30 cellular contexts compared by ENCODE assay signal in genomic region chr6:169802790-169803189, GRCh38. TPM values are rescaled to one million over a fixed set of nuclear protein-coding genes. Genes with fewer than 3 reads are reported as not detected.
DNase-seq lines count a peak whose midpoint lies in the region; ATAC-seq, FAIRE-seq and TF ChIP-seq lines count a peak whose summit lies in the region.
"Had no signal": no experiment of that assay in that cellular context is flagged by ENCODE, and none has a peak within 500 bp of the region (broad histone marks: within the 10 kb centered on the region; RNA-seq: fewer than 3 reads in every experiment).

No MANE protein-coding gene starts in this region.

- no peak overlapping the region for H3K56ac ChIP-seq in H1 (replicated peaks; ENCODE audit: insufficient read length, low read depth, low read length)

- no peak overlapping the region for H2AK5ac ChIP-seq in H1 (ENCODE audit: low read depth, low read length)

- H2BK5ac ChIP-seq in H1 (ENCODE audit: low read depth, low read length): no peak overlapping the region

- no peak overlapping the region for H3K18ac ChIP-seq in H1 (ENCODE audit: extremely low read depth, low read length)

- no peak overlapping the region for H4K8ac ChIP-seq in H1 (ENCODE audit: extremely low read depth, insufficient read depth, low read length)

- no peak overlapping the region for H2BK20ac ChIP-seq in H1 (ENCODE audit: low read length)

- H3K14ac ChIP-seq in H1 (ENCODE audit: insufficient read length): no peak overlapping the region

- H3K4me1 ChIP-seq in H1 (replicated peaks in 1 of 4; ENCODE audit: control insufficient read depth in 3 of 4, insufficient read depth in 4 of 4, low read length in 3 of 4): peaks cover 0 to 10% (median 2%) of the 10 kb centered on the region in 4 experiments; a peak in 4 of 7 replicates
- H3K4me1 ChIP-seq: Peyer's patch had no signal

- H3K9me3 Mint-ChIP-seq in T-helper 2 cell treated with Interferon-gamma antibody and Interleukin-4, amounts not matched to agents 5 μg/mL and 100 μg/mL, for 36 hours: no peaks in the 10 kb centered on the region
- H3K9me3 Mint-ChIP-seq in stimulated activated effector memory CD8-positive, alpha-beta T cell treated with anti-CD3 and anti-CD28 coated beads, Interleukin-12 subunit alpha, Interleukin-12 subunit beta, amount 100 ng/mL, for 72 hours: no peaks in the 10 kb centered on the region
- H3K9me3 Mint-ChIP-seq: CD14-positive monocyte, nephron had no signal

- H3K79me2 ChIP-seq in H1 (ENCODE audit: control insufficient read depth in 1 of 2, insufficient read depth in 2 of 2, low read length in 2 of 2): no peaks in the 10 kb centered on the region

- no peak overlapping the region for H3K9ac ChIP-seq in H1 (replicated peaks in 1 of 4; ENCODE audit: extremely low read depth in 1 of 4, low read depth in 3 of 4, low read length in 3 of 4)

- no peak overlapping the region for H4K91ac ChIP-seq in H1 (replicated peaks; ENCODE audit: insufficient read length, low read length)

- no peak for TF ChIP-seq CTCF in H1 (IDR thresholded peaks at IDR 0.05; ENCODE audit: control extremely low read depth in 1 of 3, insufficient read depth in 1 of 3, low read depth in 1 of 3, low read length in 3 of 3)
- TF ChIP-seq CTCF in GM10266 (IDR thresholded peaks at IDR 0.05; ENCODE audit: control insufficient read depth, insufficient read depth, low read depth, missing control alignments): no peak

- no peak for TF ChIP-seq RAD21 in H1 (IDR thresholded peaks at IDR 0.05 in 1 of 2, conservative IDR thresholded peaks at IDR 0.05 in 1 of 2; ENCODE audit: low read depth in 2 of 2, low read length in 2 of 2)

- H3K4me1 Mint-ChIP-seq in T-helper 2 cell treated with Interferon-gamma antibody and Interleukin-4, amounts not matched to agents 5 μg/mL and 100 μg/mL, for 36 hours (ENCODE audit: low read depth): peaks cover 42% of the 10 kb centered on the region
- peaks cover 51% of the 10 kb centered on the region for H3K4me1 Mint-ChIP-seq in stimulated activated effector memory CD8-positive, alpha-beta T cell treated with anti-CD3 and anti-CD28 coated beads, Interleukin-12 subunit alpha, Interleukin-12 subunit beta, amount 100 ng/mL, for 72 hours

- no peak overlapping the region for H3K27ac Mint-ChIP-seq in T-helper 2 cell treated with Interferon-gamma antibody and Interleukin-4, amounts not matched to agents 5 μg/mL and 100 μg/mL, for 36 hours
- H3K27ac Mint-ChIP-seq in stimulated activated effector memory CD8-positive, alpha-beta T cell treated with anti-CD3 and anti-CD28 coated beads, Interleukin-12 subunit alpha, Interleukin-12 subunit beta, amount 100 ng/mL, for 72 hours: no peak overlapping the region
- H3K27ac Mint-ChIP-seq: activated CD4-positive, alpha-beta T cell treated with anti-CD3 and anti-CD28 coated beads for 36 hours; activated naive CD8-positive, alpha-beta T cell; CD14-positive monocyte had no signal

- H3K23me2 ChIP-seq in H1 (ENCODE audit: low read depth, low read length): no peaks in the 10 kb centered on the region

- POLR2A ChIA-PET in H1 (lab: Charles Lee; ENCODE audit: partially characterized antibody): no interaction called here

- no peaks in the 10 kb centered on the region for H3K36me3 Mint-ChIP-seq in T-helper 2 cell treated with Interferon-gamma antibody and Interleukin-4, amounts not matched to agents 5 μg/mL and 100 μg/mL, for 36 hours (ENCODE audit: low read depth)
- no peaks in the 10 kb centered on the region for H3K36me3 Mint-ChIP-seq in stimulated activated effector memory CD8-positive, alpha-beta T cell treated with anti-CD3 and anti-CD28 coated beads, Interleukin-12 subunit alpha, Interleukin-12 subunit beta, amount 100 ng/mL, for 72 hours
- H3K36me3 Mint-ChIP-seq: activated naive CD8-positive, alpha-beta T cell; CD14-positive monocyte had no signal

- H3K27ac ChIP-seq in H1 (ENCODE audit: low read depth, low read length): no peak overlapping the region
- H3K27ac ChIP-seq: lower lobe of right lung, Peyer's patch, suprapubic skin, upper lobe of right lung, VCaP had no signal

- peaks cover 69% of the 10 kb centered on the region for H3K27me3 Mint-ChIP-seq in T-helper 2 cell treated with Interferon-gamma antibody and Interleukin-4, amounts not matched to agents 5 μg/mL and 100 μg/mL, for 36 hours (ENCODE audit: low read depth)

- H3K36me3 ChIP-seq in MG63: no peaks in the 10 kb centered on the region
- H3K36me3 ChIP-seq in H1 (ENCODE audit: control insufficient read depth in 2 of 4, insufficient read depth in 4 of 4, low read length in 3 of 4): no peaks in the 10 kb centered on the region
- H3K36me3 ChIP-seq: lower lobe of right lung, Peyer's patch, suprapubic skin, upper lobe of right lung had no signal

- no peaks in the 10 kb centered on the region for H3K79me1 ChIP-seq in H1 (ENCODE audit: low read depth, low read length)

- CTCF ChIA-PET in H1 (lab: Charles Lee; ENCODE audit: partially characterized antibody): interaction anchor here (0.7 to 5.6 kb wide), 5 partner anchors 10 to 169 kb away, joined by 3 to 64 read pairs (median 4); no protein-coding TSS in a partner anchor

- H3K27me3 ChIP-seq in MG63 (peaks cover 3% of the 10 kb centered on the region; the same call in 1 of the 2 replicates), H1 (replicated peaks in 1 of 4; ENCODE audit: control insufficient read depth in 3 of 4, extremely low read depth in 1 of 4, insufficient read depth in 3 of 4, low read length in 3 of 4) (peaks cover 0 to 3% (median 1%) of the 10 kb centered on the region in 4 experiments; a peak in 2 of 7 replicates)
- H3K27me3 ChIP-seq: Peyer's patch, upper lobe of right lung had no signal

- TF ChIP-seq POLR2A in H1 (IDR thresholded peaks at IDR 0.05; ENCODE audit: control extremely low read depth in 1 of 2, low read depth in 2 of 2, low read length in 2 of 2): no peak

- FAIRE-seq in H1 (lab: Jason Lieb, UNC): no peak
- FAIRE-seq: colon, D721Med, GM12878 had no signal

- no peak overlapping the region for H3K4ac ChIP-seq in H1 (replicated peaks; ENCODE audit: insufficient read length, low read depth, low read length)

- H2BK15ac ChIP-seq in H1 (ENCODE audit: low read length): no peak overlapping the region

- H2BK120ac ChIP-seq in H1 (replicated peaks; ENCODE audit: low read depth, low read length): no peak overlapping the region

- H4K20me1 ChIP-seq in H1 (replicated peaks in 1 of 2; ENCODE audit: control insufficient read depth in 1 of 2, insufficient read depth in 2 of 2, low read length in 2 of 2): no peaks in the 10 kb centered on the region

- H4K5ac ChIP-seq in H1 (ENCODE audit: insufficient read length, low read depth, low read length): no peak overlapping the region

- ATAC-seq in stimulated activated effector memory CD8-positive, alpha-beta T cell treated with anti-CD3 and anti-CD28 coated beads, Interleukin-12 subunit alpha, Interleukin-12 subunit beta, amount 100 ng/mL, for 72 hours: no peak
- ATAC-seq: lower lobe of right lung, upper lobe of right lung had no signal

- H3K4me2 ChIP-seq in H1 (ENCODE audit: insufficient read depth in 1 of 2, low read depth in 2 of 2, low read length in 2 of 2): no peak overlapping the region

- H3K23ac ChIP-seq in H1 (ENCODE audit: insufficient read length): no peak overlapping the region

- no peak for TF ChIP-seq EP300 in H1 (IDR thresholded peaks at IDR 0.05; ENCODE audit: borderline replicate concordance in 1 of 2, low read depth in 2 of 2, low read length in 2 of 2)

- 94% methylated on average over 9 of the region's 9 CpGs; no CpG with 5 or more reads in 1 of the 2 experiments for WGBS in H1 (ENCODE audit: extremely low coverage in 1 of 2, insufficient coverage in 1 of 2, insufficient read length in 1 of 2, insufficient replicate concordance in 2 of 2, low coverage in 1 of 2, low lambda C conversion rate in 2 of 2, missing lambda C conversion rate in 1 of 2), 2 experiments

- H3K4me3 ChIP-seq in MG63: no peak overlapping the region
- H3K4me3 ChIP-seq in H1 (ENCODE audit: extremely low read depth in 1 of 4, insufficient read depth in 2 of 4, low read depth in 3 of 4, low read length in 4 of 4): no peak overlapping the region
- H3K4me3 ChIP-seq: GM12878, lower lobe of right lung, Peyer's patch, suprapubic skin, upper lobe of right lung had no signal

- peak overlapping the region; percentile 27 for H3K4me3 Mint-ChIP-seq in T-helper 2 cell treated with Interferon-gamma antibody and Interleukin-4, amounts not matched to agents 5 μg/mL and 100 μg/mL, for 36 hours
- H3K4me3 Mint-ChIP-seq in stimulated activated effector memory CD8-positive, alpha-beta T cell treated with anti-CD3 and anti-CD28 coated beads, Interleukin-12 subunit alpha, Interleukin-12 subunit beta, amount 100 ng/mL, for 72 hours: peak overlapping the region; percentile 2
- H3K4me3 Mint-ChIP-seq: activated CD4-positive, alpha-beta T cell treated with anti-CD3 and anti-CD28 coated beads for 36 hours; CD14-positive monocyte; nephron had no signal

- H3K9me3 ChIP-seq in MG63 (no peaks in the 10 kb centered on the region), H1 (ENCODE audit: insufficient read depth in 2 of 2, low read depth in 1 of 2, low read length in 1 of 2) (no peaks in the 10 kb centered on the region)
- H3K9me3 ChIP-seq: lower lobe of right lung, Peyer's patch, suprapubic skin, upper lobe of right lung had no signal

- peak overlapping the region; percentile 50; the same call in 1 of the 2 replicates for H2BK12ac ChIP-seq in H1 (ENCODE audit: low read depth, low read length)

- no peak for DNase-seq in T-helper 2 cell treated with Interferon-gamma antibody and Interleukin-4, amounts not matched to agents 5 μg/mL and 100 μg/mL, for 36 hours (ENCODE audit: low spot score)
- no peak for DNase-seq in T-helper 2 cell
- DNase-seq in MG63: peak; percentile 35
- no peak for DNase-seq in H1 (ENCODE audit: low read depth in 1 of 2, low spot score in 2 of 2)
- no peak for DNase-seq in stimulated activated effector memory CD8-positive, alpha-beta T cell treated with anti-CD3 and anti-CD28 coated beads, Interleukin-12 subunit alpha, Interleukin-12 subunit beta, amount 100 ng/mL, for 72 hours (ENCODE audit: low spot score in 2 of 2)
- DNase-seq in NCI-H2081 (lab: John Stamatoyannopoulos, UW): no peak
- no peak for DNase-seq in activated T-cell treated with anti-CD3 and anti-CD28 coated beads, Interleukin-2, amount 50 U/mL, for 1 hour
- DNase-seq in GM10266 (ENCODE audit: extremely low spot score): no peak
- DNase-seq: 8988T; activated CD4-positive, alpha-beta T cell treated with anti-CD3 and anti-CD28 coated beads for 36 hours; activated T-cell treated with anti-CD3 and anti-CD28 coated beads for 4 hours; aorta; effector CD4-positive, alpha-beta T cell; H7; hippocampal formation; lower lobe of right lung; NCI-H2029; NK-92 treated with Interleukin-12 subunit alpha and Interleukin-12 subunit beta, amount 100 ng/mL, for 24 hours; SHP77 treated with DMSO at 0.1 percent for 48 hours; T-helper 9 cell; upper lobe of right lung had no signal

- H2AFZ ChIP-seq in H1 (ENCODE audit: low read length): no peak overlapping the region

RNA-seq across cellular contexts. Expression of gene ERMARD, which starts 51.4 kb away (rescaled TPM):
- 22.5 and 39.6 TPM in 2 replicates for total RNA-seq in MG63 (2014; rRNA removed; shearing (Covaris generic); ENCODE audit: low replicate concordance)
- 11.2 and 12.2 TPM in 2 replicates for total RNA-seq in H1 (2021; fragmentation: NEBNext Ultra II Directional; extraction: Animal tissue kit (Norgen Biotek cat#: 25700))
- 25.6 and 27.3 TPM in 2 replicates for polyA plus RNA-seq in H1 (2011; rRNA removed)
- polyA plus RNA-seq in H1 (2011; cell fraction: cytosol; rRNA removed): 29.5 TPM
- 41.8 TPM for polyA plus RNA-seq in H1 (2011; cell fraction: nucleus; rRNA removed)
- 13.9 to 19.1 TPM (median 15.5 TPM) in 4 replicates for polyA plus RNA-seq in H1 (2012, experiment 1 of 2)
- polyA plus RNA-seq in H1 (2012, experiment 2 of 2): 4.3 TPM
- 10.4 TPM for polyA plus RNA-seq in H1 (2013, experiment 1 of 2)
- polyA plus RNA-seq in H1 (2013, experiment 2 of 2): 10.1 TPM
- 12.0 and 13.1 TPM in 2 replicates for polyA minus RNA-seq in H1 (2011; rRNA and poly(A)+ RNA removed)
- 5.2 TPM for polyA minus RNA-seq in H1 (2011; cell fraction: cytosol; rRNA and poly(A)+ RNA removed)
- polyA minus RNA-seq in H1 (2011; cell fraction: nucleus; rRNA and poly(A)+ RNA removed): 14.8 TPM

RNA-seq across cellular contexts. Expression of gene DYNLT2, which starts 51.4 kb away (rescaled TPM):
- total RNA-seq in MG63 (2014; rRNA removed; shearing (Covaris generic); ENCODE audit: low replicate concordance): 0.10 TPM in 1 of 2 replicates, not detected in the other
- 1.6 and 1.8 TPM in 2 replicates for total RNA-seq in H1 (2021; fragmentation: NEBNext Ultra II Directional; extraction: Animal tissue kit (Norgen Biotek cat#: 25700))
- 0.48 and 0.74 TPM in 2 replicates for polyA plus RNA-seq in H1 (2011; rRNA removed)
- 1.9 TPM for polyA plus RNA-seq in H1 (2011; cell fraction: cytosol; rRNA removed)
- 0.84 TPM for polyA plus RNA-seq in H1 (2011; cell fraction: nucleus; rRNA removed)
- polyA plus RNA-seq in H1 (2012, experiment 1 of 2): 0.64 to 1.9 TPM (median 1.0 TPM) in 4 replicates
- 0.08 TPM for polyA plus RNA-seq in H1 (2012, experiment 2 of 2)
- 3.5 TPM for polyA plus RNA-seq in H1 (2013, experiment 1 of 2)
- polyA plus RNA-seq in H1 (2013, experiment 2 of 2): 3.1 TPM
- 0.38 and 0.71 TPM in 2 replicates for polyA minus RNA-seq in H1 (2011; rRNA and poly(A)+ RNA removed)
- polyA minus RNA-seq in H1 (2011; cell fraction: cytosol; rRNA and poly(A)+ RNA removed): 0.73 TPM
- polyA minus RNA-seq in H1 (2011; cell fraction: nucleus; rRNA and poly(A)+ RNA removed): 2.4 TPM
